ENCODE assay signal across 8 cellular contexts in the genomic region with DNA sequence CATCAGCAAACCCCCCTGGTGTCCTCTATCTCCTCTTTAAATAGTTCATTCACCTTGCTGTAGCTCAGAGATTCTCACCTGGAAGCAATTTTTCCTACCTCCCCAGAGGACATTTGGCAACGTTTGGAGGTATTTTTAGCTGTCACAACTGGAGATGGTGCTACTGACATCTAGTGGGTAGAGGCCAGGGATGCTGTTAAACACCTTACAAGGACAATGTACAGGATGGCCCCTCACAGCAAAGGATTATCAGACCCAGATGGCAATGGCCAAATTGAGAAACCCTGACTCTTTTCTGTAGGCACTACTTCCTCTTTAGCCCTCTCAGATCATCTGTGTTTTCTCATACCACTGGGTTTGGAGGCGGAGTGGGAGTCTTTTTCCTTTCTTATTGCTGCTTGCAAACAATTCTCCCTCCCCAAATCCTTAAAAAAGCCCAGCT. TPM values are rescaled to one million over a fixed set of nuclear protein-coding genes. Genes with fewer than 3 reads are reported as not detected.
DNase-seq lines count a peak whose midpoint lies in the region; ATAC-seq and TF ChIP-seq lines count a peak whose summit lies in the region.

No MANE protein-coding gene starts in this region.

- H3K36me3 ChIP-seq in brain microvascular endothelial cell (replicated peaks) (no peaks in the 10 kb centered on the region), parathyroid adenoma (ENCODE audit: control insufficient read depth, insufficient read depth, low read length) (no peaks in the 10 kb centered on the region)

- in situ Hi-C loops in brain microvascular endothelial cell (cut with HindIII; ENCODE audit: low pct_ligation_motif_present, low sequenced_read_pairs) = loop anchor here (25.0 kb wide), 1 partner anchor 167 kb away; a partner anchor contains a TSS

- H3K27me3 ChIP-seq in brain microvascular endothelial cell (replicated peaks) = no peaks in the 10 kb centered on the region
- H3K27me3 ChIP-seq in parathyroid adenoma (ENCODE audit: control insufficient read depth, insufficient read depth, low read length) = no peaks in the 10 kb centered on the region
- H3K27me3 ChIP-seq in dorsolateral prefrontal cortex = no peaks in the 10 kb centered on the region

- ATAC-seq in GM18873 (IDR thresholded peaks at IDR 0.05; ENCODE audit: low FRiP score, unreplicated experiment) = peak; percentile 56
- ATAC-seq in HG03097 (IDR thresholded peaks at IDR 0.05; ENCODE audit: low FRiP score, unreplicated experiment) = peak; percentile 58

- intact Hi-C loops in dorsolateral prefrontal cortex (cut with DNase I) = loop anchor here (5.0 to 10.0 kb wide), 2 partner anchors 167 to 170 kb away; a partner anchor contains a TSS

- DNase-seq in NCI-H524 treated with DMSO at 0.1 percent for 48 hours (lab: John Stamatoyannopoulos, UW) = peak; percentile 56
- DNase-seq in brain microvascular endothelial cell = peak; percentile 35
- no peak for DNase-seq in dorsolateral prefrontal cortex
- DNase-seq in cerebellar nuclear complex (lab: John Stamatoyannopoulos, UW) = no peak

- no peak overlapping the region for H3K4me2 ChIP-seq in parathyroid adenoma (ENCODE audit: low read length)

- no peaks in the 10 kb centered on the region for H3K79me2 ChIP-seq in parathyroid adenoma

- H3K9me3 ChIP-seq in parathyroid adenoma (ENCODE audit: control insufficient read depth, low read length) = no peaks in the 10 kb centered on the region

- peak; percentile 76 for TF ChIP-seq CTCF in C4-2B (conservative IDR thresholded peaks at IDR 0.05)
- TF ChIP-seq CTCF in brain microvascular endothelial cell (IDR thresholded peaks at IDR 0.05; ENCODE audit: low read depth, low read length, missing control alignments) = peak; percentile 57
- peak; percentile 31 for TF ChIP-seq CTCF in parathyroid adenoma (IDR thresholded peaks at IDR 0.05)
- peak in 7 of 56 donors; percentile 7 to 40 (median 16) for TF ChIP-seq CTCF in dorsolateral prefrontal cortex (IDR thresholded peaks at IDR 0.05 in 54 of 56, conservative IDR thresholded peaks at IDR 0.05 in 2 of 56; ENCODE audit: low read depth in 1 of 56, partially characterized antibody in 56 of 56)

- no peak overlapping the region for H3K27ac ChIP-seq in C4-2B
- no peak overlapping the region for H3K27ac ChIP-seq in brain microvascular endothelial cell
- no peak overlapping the region for H3K27ac ChIP-seq in parathyroid adenoma
- H3K27ac ChIP-seq in dorsolateral prefrontal cortex = no peak overlapping the region

- no peaks in the 10 kb centered on the region for H3K4me1 ChIP-seq in parathyroid adenoma

- H3K4me3 ChIP-seq in brain microvascular endothelial cell (ENCODE audit: low read depth, low read length) (no peak overlapping the region), parathyroid adenoma (ENCODE audit: low read depth, low read length) (no peak overlapping the region), dorsolateral prefrontal cortex (no peak overlapping the region)

- peak overlapping the region; percentile 29 for H2AFZ ChIP-seq in parathyroid adenoma

- H3K9ac ChIP-seq in parathyroid adenoma = no peak overlapping the region

RNA-seq across cellular contexts. Expression of a gene that starts 13.2 kb away (rescaled TPM):
- 100 to 1,000 TPM in 40 of 120 experiments, 10 to 100 TPM in 80; 73.3 to 142 (median 94.7) TPM for total RNA-seq in dorsolateral prefrontal cortex

RNA-seq across cellular contexts. Expression of a gene that starts 52.2 kb away (rescaled TPM):
- 10 to 100 TPM; 11.7 to 28.0 (median 16.8) TPM for total RNA-seq in dorsolateral prefrontal cortex

Comparison
In these comparisons a context has a peak if more than half of its experiments do, and no peak if none do; other contexts are left out.
1. DNase-seq: peak in NCI-H524 treated with DMSO at 0.1 percent for 48 hours (single experiment) and brain microvascular endothelial cell (single experiment); none in dorsolateral prefrontal cortex (0 of 10) and cerebellar nuclear complex (0 of 2).